1 cellular context compared by ENCODE assay signal in genomic region chr1:220325306-220325995, GRCh38.
TF ChIP-seq lines count a peak whose summit lies in the region.

No MANE protein-coding gene starts in this region.

TF ChIP-seq in H1, 55 proteins besides CTCF, POLR2A, EP300 and RAD21:
- TF ChIP-seq TAF7 (optimal IDR thresholded peaks at IDR 0.05; ENCODE audit: borderline replicate concordance, low read depth, low read length): peak; percentile 34
- no peak for TF ChIP-seq SP4 (IDR thresholded peaks at IDR 0.05; ENCODE audit: low read length)
